Comparison of ENCODE assay signal across 1 cellular context in the genomic region with DNA sequence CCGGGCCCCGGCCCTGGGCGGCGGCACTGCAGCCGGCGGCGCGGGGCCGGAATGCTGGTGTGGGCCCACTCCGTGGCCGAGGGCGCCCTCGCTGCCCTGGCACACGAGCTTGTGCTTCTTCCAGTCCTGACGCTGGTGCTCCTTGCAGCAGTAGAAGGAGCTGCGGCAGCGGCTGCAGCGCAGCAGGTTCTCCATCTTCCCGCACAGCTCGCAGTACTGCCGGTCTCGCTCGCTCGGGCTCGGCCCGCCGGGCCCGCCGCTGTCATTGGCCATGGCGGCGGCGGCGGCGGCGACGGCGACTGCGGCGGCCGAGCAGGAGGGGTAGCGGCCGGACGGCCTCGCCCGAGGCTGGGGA.
TF ChIP-seq lines count a peak whose summit lies in the region.

No MANE protein-coding gene starts in this region.

TF ChIP-seq in GM23338, 12 proteins besides CTCF, POLR2A, EP300 and RAD21 (continued from another document):
- TF ChIP-seq, protein P1, sequence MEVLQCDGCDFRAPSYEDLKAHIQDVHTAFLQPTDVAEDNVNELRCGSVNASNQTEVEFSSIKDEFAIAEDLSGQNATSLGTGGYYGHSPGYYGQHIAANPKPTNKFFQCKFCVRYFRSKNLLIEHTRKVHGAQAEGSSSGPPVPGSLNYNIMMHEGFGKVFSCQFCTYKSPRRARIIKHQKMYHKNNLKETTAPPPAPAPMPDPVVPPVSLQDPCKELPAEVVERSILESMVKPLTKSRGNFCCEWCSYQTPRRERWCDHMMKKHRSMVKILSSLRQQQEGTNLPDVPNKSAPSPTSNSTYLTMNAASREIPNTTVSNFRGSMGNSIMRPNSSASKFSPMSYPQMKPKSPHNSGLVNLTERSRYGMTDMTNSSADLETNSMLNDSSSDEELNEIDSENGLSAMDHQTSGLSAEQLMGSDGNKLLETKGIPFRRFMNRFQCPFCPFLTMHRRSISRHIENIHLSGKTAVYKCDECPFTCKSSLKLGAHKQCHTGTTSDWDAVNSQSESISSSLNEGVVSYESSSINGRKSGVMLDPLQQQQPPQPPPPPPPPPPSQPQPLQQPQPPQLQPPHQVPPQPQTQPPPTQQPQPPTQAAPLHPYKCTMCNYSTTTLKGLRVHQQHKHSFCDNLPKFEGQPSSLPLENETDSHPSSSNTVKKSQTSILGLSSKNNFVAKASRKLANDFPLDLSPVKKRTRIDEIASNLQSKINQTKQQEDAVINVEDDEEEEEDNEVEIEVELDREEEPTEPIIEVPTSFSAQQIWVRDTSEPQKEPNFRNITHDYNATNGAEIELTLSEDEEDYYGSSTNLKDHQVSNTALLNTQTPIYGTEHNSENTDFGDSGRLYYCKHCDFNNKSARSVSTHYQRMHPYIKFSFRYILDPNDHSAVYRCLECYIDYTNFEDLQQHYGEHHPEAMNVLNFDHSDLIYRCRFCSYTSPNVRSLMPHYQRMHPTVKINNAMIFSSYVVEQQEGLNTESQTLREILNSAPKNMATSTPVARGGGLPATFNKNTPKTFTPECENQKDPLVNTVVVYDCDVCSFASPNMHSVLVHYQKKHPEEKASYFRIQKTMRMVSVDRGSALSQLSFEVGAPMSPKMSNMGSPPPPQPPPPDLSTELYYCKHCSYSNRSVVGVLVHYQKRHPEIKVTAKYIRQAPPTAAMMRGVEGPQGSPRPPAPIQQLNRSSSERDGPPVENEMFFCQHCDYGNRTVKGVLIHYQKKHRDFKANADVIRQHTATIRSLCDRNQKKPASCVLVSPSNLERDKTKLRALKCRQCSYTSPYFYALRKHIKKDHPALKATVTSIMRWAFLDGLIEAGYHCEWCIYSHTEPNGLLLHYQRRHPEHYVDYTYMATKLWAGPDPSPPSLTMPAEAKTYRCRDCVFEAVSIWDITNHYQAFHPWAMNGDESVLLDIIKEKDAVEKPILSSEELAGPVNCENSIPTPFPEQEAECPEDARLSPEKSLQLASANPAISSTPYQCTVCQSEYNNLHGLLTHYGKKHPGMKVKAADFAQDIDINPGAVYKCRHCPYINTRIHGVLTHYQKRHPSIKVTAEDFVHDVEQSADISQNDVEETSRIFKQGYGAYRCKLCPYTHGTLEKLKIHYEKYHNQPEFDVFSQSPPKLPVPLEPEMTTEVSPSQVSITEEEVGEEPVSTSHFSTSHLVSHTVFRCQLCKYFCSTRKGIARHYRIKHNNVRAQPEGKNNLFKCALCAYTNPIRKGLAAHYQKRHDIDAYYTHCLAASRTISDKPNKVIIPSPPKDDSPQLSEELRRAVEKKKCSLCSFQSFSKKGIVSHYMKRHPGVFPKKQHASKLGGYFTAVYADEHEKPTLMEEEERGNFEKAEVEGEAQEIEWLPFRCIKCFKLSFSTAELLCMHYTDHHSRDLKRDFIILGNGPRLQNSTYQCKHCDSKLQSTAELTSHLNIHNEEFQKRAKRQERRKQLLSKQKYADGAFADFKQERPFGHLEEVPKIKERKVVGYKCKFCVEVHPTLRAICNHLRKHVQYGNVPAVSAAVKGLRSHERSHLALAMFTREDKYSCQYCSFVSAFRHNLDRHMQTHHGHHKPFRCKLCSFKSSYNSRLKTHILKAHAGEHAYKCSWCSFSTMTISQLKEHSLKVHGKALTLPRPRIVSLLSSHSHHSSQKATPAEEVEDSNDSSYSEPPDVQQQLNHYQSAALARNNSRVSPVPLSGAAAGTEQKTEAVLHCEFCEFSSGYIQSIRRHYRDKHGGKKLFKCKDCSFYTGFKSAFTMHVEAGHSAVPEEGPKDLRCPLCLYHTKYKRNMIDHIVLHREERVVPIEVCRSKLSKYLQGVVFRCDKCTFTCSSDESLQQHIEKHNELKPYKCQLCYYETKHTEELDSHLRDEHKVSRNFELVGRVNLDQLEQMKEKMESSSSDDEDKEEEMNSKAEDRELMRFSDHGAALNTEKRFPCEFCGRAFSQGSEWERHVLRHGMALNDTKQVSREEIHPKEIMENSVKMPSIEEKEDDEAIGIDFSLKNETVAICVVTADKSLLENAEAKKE (CRISPR knock-in tag; IDR thresholded peaks at IDR 0.05): no peak
- TF ChIP-seq CREB1 (CRISPR knock-in tag; IDR thresholded peaks at IDR 0.05; ENCODE audit: low read depth): no peak
- TF ChIP-seq, protein P2, sequence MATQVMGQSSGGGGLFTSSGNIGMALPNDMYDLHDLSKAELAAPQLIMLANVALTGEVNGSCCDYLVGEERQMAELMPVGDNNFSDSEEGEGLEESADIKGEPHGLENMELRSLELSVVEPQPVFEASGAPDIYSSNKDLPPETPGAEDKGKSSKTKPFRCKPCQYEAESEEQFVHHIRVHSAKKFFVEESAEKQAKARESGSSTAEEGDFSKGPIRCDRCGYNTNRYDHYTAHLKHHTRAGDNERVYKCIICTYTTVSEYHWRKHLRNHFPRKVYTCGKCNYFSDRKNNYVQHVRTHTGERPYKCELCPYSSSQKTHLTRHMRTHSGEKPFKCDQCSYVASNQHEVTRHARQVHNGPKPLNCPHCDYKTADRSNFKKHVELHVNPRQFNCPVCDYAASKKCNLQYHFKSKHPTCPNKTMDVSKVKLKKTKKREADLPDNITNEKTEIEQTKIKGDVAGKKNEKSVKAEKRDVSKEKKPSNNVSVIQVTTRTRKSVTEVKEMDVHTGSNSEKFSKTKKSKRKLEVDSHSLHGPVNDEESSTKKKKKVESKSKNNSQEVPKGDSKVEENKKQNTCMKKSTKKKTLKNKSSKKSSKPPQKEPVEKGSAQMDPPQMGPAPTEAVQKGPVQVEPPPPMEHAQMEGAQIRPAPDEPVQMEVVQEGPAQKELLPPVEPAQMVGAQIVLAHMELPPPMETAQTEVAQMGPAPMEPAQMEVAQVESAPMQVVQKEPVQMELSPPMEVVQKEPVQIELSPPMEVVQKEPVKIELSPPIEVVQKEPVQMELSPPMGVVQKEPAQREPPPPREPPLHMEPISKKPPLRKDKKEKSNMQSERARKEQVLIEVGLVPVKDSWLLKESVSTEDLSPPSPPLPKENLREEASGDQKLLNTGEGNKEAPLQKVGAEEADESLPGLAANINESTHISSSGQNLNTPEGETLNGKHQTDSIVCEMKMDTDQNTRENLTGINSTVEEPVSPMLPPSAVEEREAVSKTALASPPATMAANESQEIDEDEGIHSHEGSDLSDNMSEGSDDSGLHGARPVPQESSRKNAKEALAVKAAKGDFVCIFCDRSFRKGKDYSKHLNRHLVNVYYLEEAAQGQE (IDR thresholded peaks at IDR 0.05; ENCODE audit: unreplicated experiment): no peak
